ENCODE assay signal across 1 cellular context in the genomic region with DNA sequence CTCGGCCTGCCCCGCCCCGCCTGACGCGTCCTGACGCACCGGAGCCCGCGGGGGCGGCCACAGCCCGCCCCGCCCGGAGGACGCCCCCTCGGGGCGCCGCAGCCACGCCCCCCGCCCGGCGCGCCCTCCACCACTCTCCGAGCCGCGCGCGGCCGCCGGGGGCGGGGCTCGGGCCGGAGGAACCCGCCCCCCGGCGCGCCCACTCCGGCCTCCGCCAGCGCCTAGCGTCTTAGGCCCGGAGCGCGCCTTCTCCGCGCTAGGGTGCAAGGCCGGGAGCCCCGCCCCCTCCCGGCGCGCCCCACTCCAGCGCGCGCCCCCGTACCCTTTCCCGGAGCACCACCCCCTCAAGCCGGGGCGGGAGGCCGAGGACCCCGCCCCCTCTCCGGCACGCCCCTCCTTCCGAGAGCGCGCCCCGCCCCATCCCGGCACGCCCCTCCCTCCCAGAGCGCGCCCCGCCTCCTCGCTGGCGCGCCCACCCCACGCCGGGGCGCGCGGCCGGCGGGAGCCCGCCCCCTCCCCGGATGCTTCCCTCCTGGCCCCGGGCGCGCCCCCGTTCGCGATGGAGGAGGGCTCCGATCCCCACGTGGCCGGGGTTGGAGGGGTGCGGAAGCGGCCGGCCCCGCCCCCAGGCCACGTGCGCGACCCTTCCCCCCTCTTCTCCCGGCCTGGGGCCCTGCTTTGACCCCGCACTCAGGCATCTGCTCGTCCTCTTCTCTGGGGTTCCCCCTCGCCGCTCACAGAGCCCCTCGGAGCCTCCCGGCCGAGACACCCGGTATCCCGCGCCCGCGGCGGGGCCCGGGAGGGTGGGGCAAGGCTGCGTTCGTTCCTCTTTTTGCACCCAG.
TF ChIP-seq lines count a peak whose summit lies in the region.

No MANE protein-coding gene starts in this region.

TF ChIP-seq in HEK293, 187 proteins besides CTCF, POLR2A, EP300 and RAD21 (continued from another document and continues in another):
- no peak for TF ChIP-seq REST (tag by site-specific recombination; IDR thresholded peaks at IDR 0.05)
- no peak for TF ChIP-seq ZNF701 (tag by site-specific recombination; IDR thresholded peaks at IDR 0.05)
- TF ChIP-seq KLF17 (tag by site-specific recombination; IDR thresholded peaks at IDR 0.05) = peak; percentile 90
- TF ChIP-seq ZNF324 (tag by site-specific recombination; IDR thresholded peaks at IDR 0.05) = no peak
- TF ChIP-seq RBAK (tag by site-specific recombination; IDR thresholded peaks at IDR 0.05) = no peak
- no peak for TF ChIP-seq HOXD13 (CRISPR knock-in tag; IDR thresholded peaks at IDR 0.05; ENCODE audit: borderline replicate concordance)
- no peak for TF ChIP-seq ZNF184 (tag by site-specific recombination; IDR thresholded peaks at IDR 0.05)
- no peak for TF ChIP-seq REPIN1 (tag by site-specific recombination; IDR thresholded peaks at IDR 0.05; ENCODE audit: low read depth)
- no peak for TF ChIP-seq ZNF280C (tag by site-specific recombination; IDR thresholded peaks at IDR 0.05)
- TF ChIP-seq ZNF24 (tag by site-specific recombination; IDR thresholded peaks at IDR 0.05) = peak; percentile 76; the same call in 1 of the 2 replicates
- TF ChIP-seq SP2 (tag by site-specific recombination; IDR thresholded peaks at IDR 0.05) = peak; percentile 76
- TF ChIP-seq ZNF449 (tag by site-specific recombination; IDR thresholded peaks at IDR 0.05) = no peak
- TF ChIP-seq ZNF121 (tag by site-specific recombination; IDR thresholded peaks at IDR 0.05) = no peak
- TF ChIP-seq ZNF639 (tag by site-specific recombination; IDR thresholded peaks at IDR 0.05) = peak; percentile 22; the same call in 1 of the 2 replicates
- TF ChIP-seq ZNF837 (tag by site-specific recombination; IDR thresholded peaks at IDR 0.05) = no peak
- TF ChIP-seq WT1 (tag by site-specific recombination; IDR thresholded peaks at IDR 0.05) = no peak
- peak; percentile 65; the same call in 1 of the 2 replicates for TF ChIP-seq ZXDB (tag by site-specific recombination; IDR thresholded peaks at IDR 0.05)
- TF ChIP-seq, protein P1, sequence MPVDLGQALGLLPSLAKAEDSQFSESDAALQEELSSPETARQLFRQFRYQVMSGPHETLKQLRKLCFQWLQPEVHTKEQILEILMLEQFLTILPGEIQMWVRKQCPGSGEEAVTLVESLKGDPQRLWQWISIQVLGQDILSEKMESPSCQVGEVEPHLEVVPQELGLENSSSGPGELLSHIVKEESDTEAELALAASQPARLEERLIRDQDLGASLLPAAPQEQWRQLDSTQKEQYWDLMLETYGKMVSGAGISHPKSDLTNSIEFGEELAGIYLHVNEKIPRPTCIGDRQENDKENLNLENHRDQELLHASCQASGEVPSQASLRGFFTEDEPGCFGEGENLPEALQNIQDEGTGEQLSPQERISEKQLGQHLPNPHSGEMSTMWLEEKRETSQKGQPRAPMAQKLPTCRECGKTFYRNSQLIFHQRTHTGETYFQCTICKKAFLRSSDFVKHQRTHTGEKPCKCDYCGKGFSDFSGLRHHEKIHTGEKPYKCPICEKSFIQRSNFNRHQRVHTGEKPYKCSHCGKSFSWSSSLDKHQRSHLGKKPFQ (tag by site-specific recombination; IDR thresholded peaks at IDR 0.05) = no peak
- no peak for TF ChIP-seq ZNF23 (tag by site-specific recombination; IDR thresholded peaks at IDR 0.05; ENCODE audit: borderline replicate concordance)
- TF ChIP-seq ATF2 (tag by site-specific recombination; IDR thresholded peaks at IDR 0.05; ENCODE audit: low read depth) = no peak
- no peak for TF ChIP-seq ZIC2 (tag by site-specific recombination; IDR thresholded peaks at IDR 0.05)
- no peak for TF ChIP-seq ZNF404 (tag by site-specific recombination; IDR thresholded peaks at IDR 0.05)
- TF ChIP-seq, protein P2, sequence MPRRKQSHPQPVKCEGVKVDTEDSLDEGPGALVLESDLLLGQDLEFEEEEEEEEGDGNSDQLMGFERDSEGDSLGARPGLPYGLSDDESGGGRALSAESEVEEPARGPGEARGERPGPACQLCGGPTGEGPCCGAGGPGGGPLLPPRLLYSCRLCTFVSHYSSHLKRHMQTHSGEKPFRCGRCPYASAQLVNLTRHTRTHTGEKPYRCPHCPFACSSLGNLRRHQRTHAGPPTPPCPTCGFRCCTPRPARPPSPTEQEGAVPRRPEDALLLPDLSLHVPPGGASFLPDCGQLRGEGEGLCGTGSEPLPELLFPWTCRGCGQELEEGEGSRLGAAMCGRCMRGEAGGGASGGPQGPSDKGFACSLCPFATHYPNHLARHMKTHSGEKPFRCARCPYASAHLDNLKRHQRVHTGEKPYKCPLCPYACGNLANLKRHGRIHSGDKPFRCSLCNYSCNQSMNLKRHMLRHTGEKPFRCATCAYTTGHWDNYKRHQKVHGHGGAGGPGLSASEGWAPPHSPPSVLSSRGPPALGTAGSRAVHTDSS (tag by site-specific recombination; IDR thresholded peaks at IDR 0.05) = no peak
- peak; percentile 97 for TF ChIP-seq KLF10 (tag by site-specific recombination; IDR thresholded peaks at IDR 0.05)
- TF ChIP-seq AEBP2 (tag by site-specific recombination; IDR thresholded peaks at IDR 0.05; ENCODE audit: borderline replicate concordance) = no peak
- no peak for TF ChIP-seq ZNF433 (tag by site-specific recombination; IDR thresholded peaks at IDR 0.05; ENCODE audit: low read depth)
- TF ChIP-seq, protein P3, sequence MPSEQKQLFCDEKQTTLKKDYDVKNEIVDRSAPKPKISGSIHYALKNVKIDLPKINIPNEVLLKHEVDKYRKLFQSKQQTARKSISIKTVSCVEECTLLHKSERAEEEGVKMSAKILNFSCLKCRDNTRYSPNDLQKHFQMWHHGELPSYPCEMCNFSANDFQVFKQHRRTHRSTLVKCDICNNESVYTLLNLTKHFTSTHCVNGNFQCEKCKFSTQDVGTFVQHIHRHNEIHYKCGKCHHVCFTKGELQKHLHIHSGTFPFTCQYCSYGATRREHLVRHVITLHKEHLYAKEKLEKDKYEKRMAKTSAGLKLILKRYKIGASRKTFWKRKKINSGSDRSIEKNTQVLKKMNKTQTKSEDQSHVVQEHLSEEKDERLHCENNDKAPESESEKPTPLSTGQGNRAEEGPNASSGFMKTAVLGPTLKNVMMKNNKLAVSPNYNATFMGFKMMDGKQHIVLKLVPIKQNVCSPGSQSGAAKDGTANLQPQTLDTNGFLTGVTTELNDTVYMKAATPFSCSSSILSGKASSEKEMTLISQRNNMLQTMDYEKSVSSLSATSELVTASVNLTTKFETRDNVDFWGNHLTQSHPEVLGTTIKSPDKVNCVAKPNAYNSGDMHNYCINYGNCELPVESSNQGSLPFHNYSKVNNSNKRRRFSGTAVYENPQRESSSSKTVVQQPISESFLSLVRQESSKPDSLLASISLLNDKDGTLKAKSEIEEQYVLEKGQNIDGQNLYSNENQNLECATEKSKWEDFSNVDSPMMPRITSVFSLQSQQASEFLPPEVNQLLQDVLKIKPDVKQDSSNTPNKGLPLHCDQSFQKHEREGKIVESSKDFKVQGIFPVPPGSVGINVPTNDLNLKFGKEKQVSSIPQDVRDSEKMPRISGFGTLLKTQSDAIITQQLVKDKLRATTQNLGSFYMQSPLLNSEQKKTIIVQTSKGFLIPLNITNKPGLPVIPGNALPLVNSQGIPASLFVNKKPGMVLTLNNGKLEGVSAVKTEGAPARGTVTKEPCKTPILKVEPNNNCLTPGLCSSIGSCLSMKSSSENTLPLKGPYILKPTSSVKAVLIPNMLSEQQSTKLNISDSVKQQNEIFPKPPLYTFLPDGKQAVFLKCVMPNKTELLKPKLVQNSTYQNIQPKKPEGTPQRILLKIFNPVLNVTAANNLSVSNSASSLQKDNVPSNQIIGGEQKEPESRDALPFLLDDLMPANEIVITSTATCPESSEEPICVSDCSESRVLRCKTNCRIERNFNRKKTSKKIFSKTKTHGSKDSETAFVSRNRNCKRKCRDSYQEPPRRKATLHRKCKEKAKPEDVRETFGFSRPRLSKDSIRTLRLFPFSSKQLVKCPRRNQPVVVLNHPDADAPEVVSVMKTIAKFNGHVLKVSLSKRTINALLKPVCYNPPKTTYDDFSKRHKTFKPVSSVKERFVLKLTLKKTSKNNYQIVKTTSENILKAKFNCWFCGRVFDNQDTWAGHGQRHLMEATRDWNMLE (tag by site-specific recombination; conservative IDR thresholded peaks at IDR 0.05; ENCODE audit: low read depth) = no peak
- no peak for TF ChIP-seq ZNF423 (tag by site-specific recombination; IDR thresholded peaks at IDR 0.05)
- TF ChIP-seq ZNF239 (tag by site-specific recombination; IDR thresholded peaks at IDR 0.05) = no peak
